20 cellular contexts compared by ENCODE assay signal in genomic region chr1:19202396-19202795, GRCh38. TPM values are rescaled to one million over a fixed set of nuclear protein-coding genes. Genes with fewer than 3 reads are reported as not detected.
A peak's percentile ranks its signal among the peaks of the same experiment; 100 is the strongest.
DNase-seq lines count a peak whose midpoint lies in the region; ATAC-seq and TF ChIP-seq lines count a peak whose summit lies in the region.
"Had no signal": no experiment of that assay in that cellular context is flagged by ENCODE, and none has a peak within 500 bp of the region (broad histone marks: within the 10 kb centered on the region; RNA-seq: fewer than 3 reads in every experiment).

No MANE protein-coding gene starts in this region.

- H3K27me3 ChIP-seq in gastroesophageal sphincter: no peaks in the 10 kb centered on the region
- H3K27me3 ChIP-seq in gastrocnemius medialis: no peaks in the 10 kb centered on the region

- peaks cover 51% of the 10 kb centered on the region for H3K36me3 Mint-ChIP-seq in activated CD8-positive, alpha-beta T cell treated with anti-CD3 and anti-CD28 coated beads for 36 hours (ENCODE audit: low read depth)
- peaks cover 38% of the 10 kb centered on the region for H3K36me3 Mint-ChIP-seq in activated CD8-positive, alpha-beta T cell treated with anti-CD3 and anti-CD28 coated beads, Interleukin-2, amount 10 ng/mL, durations not matched to agents 7 days and 5 days (ENCODE audit: low read depth)
- peaks cover 83% of the 10 kb centered on the region for H3K36me3 Mint-ChIP-seq in activated T-helper 17 cell treated with anti-CD3 and anti-CD28 coated beads, Interleukin-2, amount 50 U/mL, for 72 hours (ENCODE audit: low read depth)

- H3K4me3 ChIP-seq in gastroesophageal sphincter (no peak overlapping the region), gastrocnemius medialis (no peak overlapping the region)
- H3K4me3 ChIP-seq: HAP-1, lung had no signal

- no peak overlapping the region for H3K4me3 Mint-ChIP-seq in activated CD8-positive, alpha-beta T cell treated with anti-CD3 and anti-CD28 coated beads for 36 hours
- no peak overlapping the region for H3K4me3 Mint-ChIP-seq in activated CD8-positive, alpha-beta T cell treated with anti-CD3 and anti-CD28 coated beads, Interleukin-2, amount 10 ng/mL, durations not matched to agents 7 days and 5 days
- H3K4me3 Mint-ChIP-seq in activated T-helper 17 cell treated with anti-CD3 and anti-CD28 coated beads, Interleukin-2, amount 50 U/mL, for 72 hours: peak overlapping the region; percentile 16
- H3K4me3 Mint-ChIP-seq: CD14-positive monocyte; natural killer cell treated with Interleukin-12 subunit alpha and Interleukin-12 subunit beta and Interleukin-15 and Interleukin-18, amount 100 ng/mL, for 72 hours; stimulated activated effector memory CD8-positive, alpha-beta T cell treated with anti-CD3 and anti-CD28 coated beads, Interleukin-12 subunit alpha, Interleukin-12 subunit beta, amount 100 ng/mL, for 72 hours had no signal

- intact Hi-C loops in activated CD8-positive, alpha-beta T cell treated with anti-CD3 and anti-CD28 coated beads for 36 hours (cut with micrococcal nuclease): no loop called here
- intact Hi-C loops in gastrocnemius medialis (cut with DNase I; ENCODE audit: low total_unique reads): loop anchor here (10.0 kb wide), 1 partner anchor 232 kb away; no protein-coding TSS in a partner anchor

- peaks cover 10 to 90% (median 44%) of the 10 kb centered on the region in 3 donors for H3K4me1 ChIP-seq in gastroesophageal sphincter
- peaks cover 49 to 51% of the 10 kb centered on the region in 2 donors for H3K4me1 ChIP-seq in gastrocnemius medialis
- H3K4me1 ChIP-seq: HAP-1 had no signal

- CTCF ChIA-PET in activated CD8-positive, alpha-beta T cell treated with anti-CD3 and anti-CD28 coated beads for 36 hours (lab: Charles Lee): interaction anchor here (1.7 to 2.3 kb wide), 2 partner anchors 22 to 38 kb away, joined by 6 to 7 read pairs; no protein-coding TSS in a partner anchor
- CTCF ChIA-PET in activated CD8-positive, alpha-beta T cell treated with anti-CD3 and anti-CD28 coated beads, Interleukin-2, amount 10 ng/mL, durations not matched to agents 7 days and 5 days (lab: Charles Lee): interaction anchor here (1.3 kb wide), 1 partner anchor 154 kb away, joined by 3 read pairs; no protein-coding TSS in a partner anchor

- TF ChIP-seq POLR2A in gastroesophageal sphincter (IDR thresholded peaks at IDR 0.05) (no peak), gastrocnemius medialis (IDR thresholded peaks at IDR 0.05) (no peak)

- H3K4me1 Mint-ChIP-seq in activated CD8-positive, alpha-beta T cell treated with anti-CD3 and anti-CD28 coated beads for 36 hours (ENCODE audit: low read depth): peaks cover 49% of the 10 kb centered on the region
- H3K4me1 Mint-ChIP-seq in activated CD8-positive, alpha-beta T cell treated with anti-CD3 and anti-CD28 coated beads, Interleukin-2, amount 10 ng/mL, durations not matched to agents 7 days and 5 days (ENCODE audit: low read depth): peaks cover 39% of the 10 kb centered on the region
- H3K4me1 Mint-ChIP-seq in activated T-helper 17 cell treated with anti-CD3 and anti-CD28 coated beads, Interleukin-2, amount 50 U/mL, for 72 hours: peaks cover 34% of the 10 kb centered on the region

- no peaks in the 10 kb centered on the region for H3K27me3 Mint-ChIP-seq in activated CD8-positive, alpha-beta T cell treated with anti-CD3 and anti-CD28 coated beads for 36 hours
- no peaks in the 10 kb centered on the region for H3K27me3 Mint-ChIP-seq in activated CD8-positive, alpha-beta T cell treated with anti-CD3 and anti-CD28 coated beads, Interleukin-2, amount 10 ng/mL, durations not matched to agents 7 days and 5 days (ENCODE audit: low read depth)
- H3K27me3 Mint-ChIP-seq in activated T-helper 17 cell treated with anti-CD3 and anti-CD28 coated beads, Interleukin-2, amount 50 U/mL, for 72 hours: no peaks in the 10 kb centered on the region
- H3K27me3 Mint-ChIP-seq: natural killer cell treated with Interleukin-12 subunit alpha and Interleukin-12 subunit beta and Interleukin-15 and Interleukin-18, amount 100 ng/mL, for 72 hours had no signal

- POLR2A ChIA-PET in activated CD8-positive, alpha-beta T cell treated with anti-CD3 and anti-CD28 coated beads for 36 hours (lab: Charles Lee): interaction anchor here (0.6 to 1.0 kb wide), 3 partner anchors 8 to 13 kb away, joined by 3 to 4 read pairs (median 3); partner anchors contain the start of gene UBR4
- POLR2A ChIA-PET in activated CD8-positive, alpha-beta T cell treated with anti-CD3 and anti-CD28 coated beads, Interleukin-2, amount 10 ng/mL, durations not matched to agents 7 days and 5 days (lab: Charles Lee): interaction anchor here (0.9 kb wide), 1 partner anchor 9 kb away, joined by 3 read pairs; no protein-coding TSS in a partner anchor

- in situ Hi-C loops in gastrocnemius medialis (cut with MboI; ENCODE audit: low sequenced_read_pairs in 4 of 4): loop anchor here in 2 of 4 donors (5.0 kb wide), 1 partner anchor 40 kb away; no protein-coding TSS in a partner anchor

- no peak for DNase-seq in activated CD8-positive, alpha-beta T cell treated with anti-CD3 and anti-CD28 coated beads for 36 hours
- no peak for DNase-seq in activated CD8-positive, alpha-beta T cell treated with anti-CD3 and anti-CD28 coated beads, Interleukin-2, amount 10 ng/mL, durations not matched to agents 7 days and 5 days
- DNase-seq in gastrocnemius medialis: no peak
- DNase-seq in NCI-H1048 (lab: John Stamatoyannopoulos, UW): no peak
- DNase-seq in AG08395 (ENCODE audit: low spot score): no peak
- DNase-seq: activated CD4-positive, alpha-beta T cell treated with anti-CD3 and anti-CD28 coated beads, Interleukin-2, amount 50 U/mL, for 4 hours; cortex of kidney; DND-41; Kasumi-1; NCI-H1105 treated with DMSO at 0.1 percent for 48 hours; NCI-H748 treated with DMSO at 0.1 percent for 48 hours; stimulated activated CD4-positive, alpha-beta T cell treated with anti-CD3 and anti-CD28 coated beads, Interleukin-12 subunit alpha, Interleukin-12 subunit beta, amount 100 ng/mL, for 4 hours had no signal

- H3K36me3 ChIP-seq in gastroesophageal sphincter (peaks cover 11 to 42% of the 10 kb centered on the region in 2 donors), gastrocnemius medialis (peaks cover 0 to 30% of the 10 kb centered on the region in 2 donors)

- H3K9me3 Mint-ChIP-seq in activated CD8-positive, alpha-beta T cell treated with anti-CD3 and anti-CD28 coated beads for 36 hours: no peaks in the 10 kb centered on the region
- no peaks in the 10 kb centered on the region for H3K9me3 Mint-ChIP-seq in activated CD8-positive, alpha-beta T cell treated with anti-CD3 and anti-CD28 coated beads, Interleukin-2, amount 10 ng/mL, durations not matched to agents 7 days and 5 days (ENCODE audit: insufficient read depth)
- no peaks in the 10 kb centered on the region for H3K9me3 Mint-ChIP-seq in activated T-helper 17 cell treated with anti-CD3 and anti-CD28 coated beads, Interleukin-2, amount 50 U/mL, for 72 hours
- H3K9me3 Mint-ChIP-seq: CD14-positive monocyte; natural killer cell treated with Interleukin-12 subunit alpha and Interleukin-12 subunit beta and Interleukin-15 and Interleukin-18, amount 100 ng/mL, for 72 hours; stimulated activated effector memory CD8-positive, alpha-beta T cell treated with anti-CD3 and anti-CD28 coated beads, Interleukin-12 subunit alpha, Interleukin-12 subunit beta, amount 100 ng/mL, for 72 hours had no signal

- TF ChIP-seq CTCF in activated CD8-positive, alpha-beta T cell treated with anti-CD3 and anti-CD28 coated beads for 36 hours (IDR thresholded peaks at IDR 0.05): no peak
- no peak for TF ChIP-seq CTCF in gastroesophageal sphincter (IDR thresholded peaks at IDR 0.05)
- no peak for TF ChIP-seq CTCF in gastrocnemius medialis (IDR thresholded peaks at IDR 0.05 in 4 of 5, conservative IDR thresholded peaks at IDR 0.05 in 1 of 5)

- peak overlapping the region; percentile 46 for H3K27ac Mint-ChIP-seq in activated CD8-positive, alpha-beta T cell treated with anti-CD3 and anti-CD28 coated beads for 36 hours
- H3K27ac Mint-ChIP-seq in activated CD8-positive, alpha-beta T cell treated with anti-CD3 and anti-CD28 coated beads, Interleukin-2, amount 10 ng/mL, durations not matched to agents 7 days and 5 days: no peak overlapping the region
- H3K27ac Mint-ChIP-seq in activated T-helper 17 cell treated with anti-CD3 and anti-CD28 coated beads, Interleukin-2, amount 50 U/mL, for 72 hours: peak overlapping the region; percentile 58
- H3K27ac Mint-ChIP-seq: stimulated activated effector memory CD8-positive, alpha-beta T cell treated with anti-CD3 and anti-CD28 coated beads, Interleukin-12 subunit alpha, Interleukin-12 subunit beta, amount 100 ng/mL, for 72 hours had no signal

- H3K27ac ChIP-seq in gastroesophageal sphincter: peak overlapping the region in 3 of 4 donors; percentile 17 to 99 (median 95)
- peak overlapping the region; percentile 29 to 83 (median 76) for H3K27ac ChIP-seq in gastrocnemius medialis

- TF ChIP-seq EP300 in gastroesophageal sphincter (IDR thresholded peaks at IDR 0.05): no peak

- H3K9me3 ChIP-seq in gastroesophageal sphincter (no peaks in the 10 kb centered on the region), gastrocnemius medialis (no peaks in the 10 kb centered on the region)
- H3K9me3 ChIP-seq: HAP-1 had no signal

- peak; percentile 48 for ATAC-seq in activated CD8-positive, alpha-beta T cell treated with anti-CD3 and anti-CD28 coated beads for 36 hours
- no peak for ATAC-seq in activated CD8-positive, alpha-beta T cell treated with anti-CD3 and anti-CD28 coated beads, Interleukin-2, amount 10 ng/mL, durations not matched to agents 7 days and 5 days
- no peak for ATAC-seq in activated T-helper 17 cell treated with anti-CD3 and anti-CD28 coated beads, Interleukin-2, amount 50 U/mL, for 72 hours (replicated peaks)
- ATAC-seq in gastroesophageal sphincter (no peak), gastrocnemius medialis (no peak), esophagus mucosa (no peak)
- ATAC-seq: natural killer cell treated with Interleukin-12 subunit alpha and Interleukin-12 subunit beta and Interleukin-15 and Interleukin-18, amount 100 ng/mL, for 72 hours; stimulated activated effector memory CD8-positive, alpha-beta T cell treated with anti-CD3 and anti-CD28 coated beads, Interleukin-12 subunit alpha, Interleukin-12 subunit beta, amount 100 ng/mL, for 72 hours had no signal

- 84 to 92% methylated on average over 3 of the region's 3 CpGs for WGBS in gastroesophageal sphincter (ENCODE audit: low coverage in 1 of 2), 2 donors

RNA-seq across cellular contexts. Expression of gene UBR4, which starts 7.7 kb away (rescaled TPM):
- 100 to 1,000 TPM; 133 TPM for total RNA-seq in activated CD8-positive, alpha-beta T cell treated with anti-CD3 and anti-CD28 coated beads for 36 hours
- total RNA-seq in activated CD8-positive, alpha-beta T cell treated with anti-CD3 and anti-CD28 coated beads, Interleukin-2, amount 10 ng/mL, durations not matched to agents 7 days and 5 days: 100 to 1,000 TPM; 117 to 125 TPM
- total RNA-seq in activated T-helper 17 cell treated with anti-CD3 and anti-CD28 coated beads, Interleukin-2, amount 50 U/mL, for 72 hours: 100 to 1,000 TPM; 145 to 195 TPM
- total RNA-seq in gastroesophageal sphincter (100 to 1,000 TPM in 3 of 4 donors, 10 to 100 TPM in 1; 79.3 to 200 (median 191) TPM), gastrocnemius medialis (100 to 1,000 TPM; 156 to 293 (median 197) TPM), esophagus mucosa (87.3 TPM)

RNA-seq across cellular contexts. Expression of gene EMC1, which starts 48.9 kb away (rescaled TPM):
- 10 to 100 TPM; 38.3 to 39.5 TPM for total RNA-seq in activated CD8-positive, alpha-beta T cell treated with anti-CD3 and anti-CD28 coated beads for 36 hours
- total RNA-seq in activated CD8-positive, alpha-beta T cell treated with anti-CD3 and anti-CD28 coated beads, Interleukin-2, amount 10 ng/mL, durations not matched to agents 7 days and 5 days: 10 to 100 TPM; 36.6 to 38.9 TPM
- 10 to 100 TPM; 41.1 to 51.9 TPM for total RNA-seq in activated T-helper 17 cell treated with anti-CD3 and anti-CD28 coated beads, Interleukin-2, amount 50 U/mL, for 72 hours
- total RNA-seq in gastroesophageal sphincter (10 to 100 TPM; 21.8 to 39.8 (median 30.6) TPM), gastrocnemius medialis (10 to 100 TPM; 24.7 to 49.7 (median 43.0) TPM), esophagus mucosa (27.9 TPM)

RNA-seq across cellular contexts. Expression of gene MRTO4, which starts 49.2 kb away (rescaled TPM):
- total RNA-seq in activated CD8-positive, alpha-beta T cell treated with anti-CD3 and anti-CD28 coated beads for 36 hours: 10 to 100 TPM; 90.9 to 93.4 TPM
- 10 to 100 TPM; 43.5 to 44.4 TPM for total RNA-seq in activated CD8-positive, alpha-beta T cell treated with anti-CD3 and anti-CD28 coated beads, Interleukin-2, amount 10 ng/mL, durations not matched to agents 7 days and 5 days
- total RNA-seq in activated T-helper 17 cell treated with anti-CD3 and anti-CD28 coated beads, Interleukin-2, amount 50 U/mL, for 72 hours: 100 to 1,000 TPM in 1 of 2 donors, 10 to 100 TPM in 1; 59.3 to 113 TPM
- total RNA-seq in gastroesophageal sphincter (10 to 100 TPM; 12.5 to 28.5 (median 19.7) TPM), gastrocnemius medialis (10 to 100 TPM; 19.2 to 28.8 (median 26.7) TPM), esophagus mucosa (35.5 TPM)
